16 cellular contexts compared by ENCODE assay signal in the genomic region with DNA sequence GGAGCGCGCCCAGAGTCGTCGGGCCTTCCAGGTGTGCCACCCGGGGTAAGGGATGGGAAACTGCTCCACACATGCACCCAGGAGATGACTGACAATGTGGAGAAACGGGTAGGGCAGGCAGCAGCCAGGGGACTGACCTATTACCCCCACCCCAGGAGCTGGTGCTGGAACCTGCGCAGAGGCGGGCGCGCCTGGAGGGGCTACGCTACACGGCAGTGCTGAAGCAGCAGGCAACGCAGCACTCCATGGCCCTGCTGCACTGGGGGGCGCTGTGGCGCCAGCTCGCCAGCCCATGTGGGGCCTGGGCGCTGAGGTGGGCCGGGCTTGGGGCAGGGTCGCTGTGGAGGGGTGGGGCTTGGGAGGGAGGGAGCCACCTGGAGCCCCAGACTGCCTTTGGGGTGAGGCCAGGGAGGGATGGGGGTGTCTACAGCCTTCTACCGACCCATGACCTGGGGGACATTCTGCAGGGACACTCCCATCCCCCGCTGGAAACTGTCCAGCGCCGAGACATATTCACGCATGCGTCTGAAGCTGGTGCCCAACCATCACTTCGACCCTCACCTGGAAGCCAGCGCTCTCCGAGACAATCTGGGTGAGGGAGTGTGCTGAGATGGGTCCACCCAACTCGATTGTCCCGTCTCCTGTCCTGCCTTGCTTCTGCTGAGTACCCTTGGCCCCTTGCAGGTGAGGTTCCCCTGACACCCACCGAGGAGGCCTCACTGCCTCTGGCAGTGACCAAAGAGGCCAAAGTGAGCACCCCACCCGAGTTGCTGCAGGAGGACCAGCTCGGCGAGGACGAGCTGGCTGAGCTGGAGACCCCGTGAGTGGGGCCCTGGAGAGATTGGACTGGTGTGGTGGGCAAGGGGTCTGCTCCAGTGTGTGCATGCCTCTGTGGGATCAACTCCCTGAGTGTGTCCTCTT. TPM values are rescaled to one million over a fixed set of nuclear protein-coding genes. Genes with fewer than 3 reads are reported as not detected.
DNase-seq lines count a peak whose midpoint lies in the region; ATAC-seq, FAIRE-seq and TF ChIP-seq lines count a peak whose summit lies in the region.
"Had no signal": no experiment of that assay in that cellular context is flagged by ENCODE, and none has a peak within 500 bp of the region (broad histone marks: within the 10 kb centered on the region; RNA-seq: fewer than 3 reads in every experiment).

No MANE protein-coding gene starts in this region.

- no peaks in the 10 kb centered on the region for H3K27me3 ChIP-seq in bronchial epithelial cell (ENCODE audit: control insufficient read depth, insufficient read depth, low read length)

- no peaks in the 10 kb centered on the region for H3K9me3 Mint-ChIP-seq in nephron progenitor cell
- H3K9me3 Mint-ChIP-seq: mesothelial cell of epicardium had no signal

- no peak for ATAC-seq in GM21526 (IDR thresholded peaks at IDR 0.05; ENCODE audit: low FRiP score, unreplicated experiment)

- DNase-seq in D721Med (ENCODE audit: insufficient read length, low spot score), result peak; percentile 12
- no peak for DNase-seq in bronchial epithelial cell (ENCODE audit: low read depth)
- peak; percentile 36 for DNase-seq in nephron progenitor cell
- no peak for DNase-seq in coronary artery (ENCODE audit: low spot score)
- DNase-seq in hippocampal formation (lab: John Stamatoyannopoulos, UW), result no peak
- DNase-seq: activated naive CD4-positive, alpha-beta T cell treated with Interleukin-2 at 50 U/mL for 16 hours; EL; foreskin fibroblast; NCI-H2081 treated with DMSO at 0.1 percent for 48 hours; NCI-H69; occipital lobe had no signal

- H3K27ac Mint-ChIP-seq in nephron progenitor cell, result no peak overlapping the region
- H3K27ac Mint-ChIP-seq: mesothelial cell of epicardium had no signal

- H3K4me1 Mint-ChIP-seq in nephron progenitor cell, result peaks cover 9% of the 10 kb centered on the region

- peaks cover 75% of the 10 kb centered on the region for H3K36me3 ChIP-seq in bronchial epithelial cell (ENCODE audit: control insufficient read depth, insufficient read depth, low read length)

- TF ChIP-seq CTCF in D721Med (IDR thresholded peaks at IDR 0.05; ENCODE audit: insufficient read depth, missing control alignments), result no peak
- TF ChIP-seq CTCF in GM12872 (IDR thresholded peaks at IDR 0.05; ENCODE audit: insufficient read depth, low read depth, low read length), result 0 out of 3 replicates have a peak, but pooled peaks have one; percentile 12
- TF ChIP-seq CTCF in bronchial epithelial cell (IDR thresholded peaks at IDR 0.05; ENCODE audit: insufficient read depth, low read length, severe bottlenecking), result no peak
- TF ChIP-seq CTCF in nephron progenitor cell (IDR thresholded peaks at IDR 0.05), result no peak
- no peak for TF ChIP-seq CTCF in coronary artery (IDR thresholded peaks at IDR 0.05)

- H3K4me3 ChIP-seq in bronchial epithelial cell (ENCODE audit: low read depth, low read length) (no peak overlapping the region), coronary artery (no peak overlapping the region)

- H3K36me3 Mint-ChIP-seq in nephron progenitor cell (ENCODE audit: low read depth), result no peaks in the 10 kb centered on the region

- no peak overlapping the region for H3K27ac ChIP-seq in coronary artery
- H3K27ac ChIP-seq: VCaP had no signal

- H3K4me3 Mint-ChIP-seq in nephron progenitor cell, result no peak overlapping the region
- H3K4me3 Mint-ChIP-seq: mesothelial cell of epicardium had no signal

- H3K27me3 Mint-ChIP-seq in nephron progenitor cell (ENCODE audit: low read depth, poor library complexity), result peaks cover 6% of the 10 kb centered on the region

- FAIRE-seq in D721Med (lab: Jason Lieb, UNC), result no peak
- FAIRE-seq in bronchial epithelial cell (lab: Jason Lieb, UNC), result peak; percentile 66
- FAIRE-seq: HTR-8/SVneo had no signal

RNA-seq across cellular contexts. Expression of a gene that starts 23.3 kb away (rescaled TPM):
- total RNA-seq in bronchial epithelial cell, result 20.0 and 35.5 TPM in 2 replicates

RNA-seq across cellular contexts. Expression of a gene that starts 26.2 kb away (rescaled TPM):
- total RNA-seq in bronchial epithelial cell, result 39.2 and 41.9 TPM in 2 replicates

Comparison
In these comparisons a context has a peak if more than half of its experiments do, and no peak if none do; other contexts are left out.
1. DNase-seq: peak in D721Med (single experiment) and nephron progenitor cell (single experiment); none in bronchial epithelial cell (single experiment), coronary artery (single experiment) and hippocampal formation (0 of 2).